1 cellular context compared by ENCODE assay signal in the genomic region with DNA sequence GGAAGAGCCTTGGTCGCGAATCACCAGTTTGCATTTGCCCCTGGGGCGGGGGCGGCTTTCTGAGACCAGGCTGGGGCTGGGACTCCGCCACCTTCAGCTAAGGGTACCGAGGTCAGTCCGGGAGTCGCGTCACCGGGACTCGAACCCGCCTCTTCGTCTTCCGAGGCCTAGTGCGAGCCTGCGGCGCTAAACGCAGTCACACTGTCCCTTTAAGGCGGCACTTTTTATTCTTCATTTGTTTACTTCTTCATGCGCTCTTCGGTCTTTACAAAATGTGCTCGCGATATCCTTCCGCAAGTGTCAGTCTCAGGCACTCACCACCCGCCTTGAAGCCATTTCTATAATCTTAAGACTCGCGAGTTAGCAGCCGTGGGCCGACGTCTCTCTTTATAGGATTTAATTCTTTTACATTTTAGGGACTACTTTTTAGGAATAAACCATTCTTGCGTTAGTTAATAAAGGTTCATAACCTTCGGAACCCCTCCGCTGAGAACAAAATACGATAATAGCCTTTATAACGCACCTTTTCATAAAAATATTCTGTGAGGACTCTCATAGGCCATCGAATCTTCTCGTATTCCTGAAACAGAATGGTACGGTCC.
TF ChIP-seq lines count a peak whose summit lies in the region.

No MANE protein-coding gene starts in this region.

TF ChIP-seq in HepG2, 621 proteins besides CTCF, POLR2A, EP300 and RAD21 (continued from another document and continues in another):
- TF ChIP-seq, protein P1, sequence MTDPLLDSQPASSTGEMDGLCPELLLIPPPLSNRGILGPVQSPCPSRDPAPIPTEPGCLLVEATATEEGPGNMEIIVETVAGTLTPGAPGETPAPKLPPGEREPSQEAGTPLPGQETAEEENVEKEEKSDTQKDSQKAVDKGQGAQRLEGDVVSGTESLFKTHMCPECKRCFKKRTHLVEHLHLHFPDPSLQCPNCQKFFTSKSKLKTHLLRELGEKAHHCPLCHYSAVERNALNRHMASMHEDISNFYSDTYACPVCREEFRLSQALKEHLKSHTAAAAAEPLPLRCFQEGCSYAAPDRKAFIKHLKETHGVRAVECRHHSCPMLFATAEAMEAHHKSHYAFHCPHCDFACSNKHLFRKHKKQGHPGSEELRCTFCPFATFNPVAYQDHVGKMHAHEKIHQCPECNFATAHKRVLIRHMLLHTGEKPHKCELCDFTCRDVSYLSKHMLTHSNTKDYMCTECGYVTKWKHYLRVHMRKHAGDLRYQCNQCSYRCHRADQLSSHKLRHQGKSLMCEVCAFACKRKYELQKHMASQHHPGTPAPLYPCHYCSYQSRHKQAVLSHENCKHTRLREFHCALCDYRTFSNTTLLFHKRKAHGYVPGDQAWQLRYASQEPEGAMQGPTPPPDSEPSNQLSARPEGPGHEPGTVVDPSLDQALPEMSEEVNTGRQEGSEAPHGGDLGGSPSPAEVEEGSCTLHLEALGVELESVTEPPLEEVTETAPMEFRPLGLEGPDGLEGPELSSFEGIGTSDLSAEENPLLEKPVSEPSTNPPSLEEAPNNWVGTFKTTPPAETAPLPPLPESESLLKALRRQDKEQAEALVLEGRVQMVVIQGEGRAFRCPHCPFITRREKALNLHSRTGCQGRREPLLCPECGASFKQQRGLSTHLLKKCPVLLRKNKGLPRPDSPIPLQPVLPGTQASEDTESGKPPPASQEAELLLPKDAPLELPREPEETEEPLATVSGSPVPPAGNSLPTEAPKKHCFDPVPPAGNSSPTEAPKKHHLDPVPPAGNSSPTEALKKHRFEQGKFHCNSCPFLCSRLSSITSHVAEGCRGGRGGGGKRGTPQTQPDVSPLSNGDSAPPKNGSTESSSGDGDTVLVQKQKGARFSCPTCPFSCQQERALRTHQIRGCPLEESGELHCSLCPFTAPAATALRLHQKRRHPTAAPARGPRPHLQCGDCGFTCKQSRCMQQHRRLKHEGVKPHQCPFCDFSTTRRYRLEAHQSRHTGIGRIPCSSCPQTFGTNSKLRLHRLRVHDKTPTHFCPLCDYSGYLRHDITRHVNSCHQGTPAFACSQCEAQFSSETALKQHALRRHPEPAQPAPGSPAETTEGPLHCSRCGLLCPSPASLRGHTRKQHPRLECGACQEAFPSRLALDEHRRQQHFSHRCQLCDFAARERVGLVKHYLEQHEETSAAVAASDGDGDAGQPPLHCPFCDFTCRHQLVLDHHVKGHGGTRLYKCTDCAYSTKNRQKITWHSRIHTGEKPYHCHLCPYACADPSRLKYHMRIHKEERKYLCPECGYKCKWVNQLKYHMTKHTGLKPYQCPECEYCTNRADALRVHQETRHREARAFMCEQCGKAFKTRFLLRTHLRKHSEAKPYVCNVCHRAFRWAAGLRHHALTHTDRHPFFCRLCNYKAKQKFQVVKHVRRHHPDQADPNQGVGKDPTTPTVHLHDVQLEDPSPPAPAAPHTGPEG (CRISPR knock-in tag; IDR thresholded peaks at IDR 0.05) = peak; percentile 19
- no peak for TF ChIP-seq ZNF557 (CRISPR knock-in tag; IDR thresholded peaks at IDR 0.05)
- no peak for TF ChIP-seq ZNF263 (CRISPR knock-in tag; IDR thresholded peaks at IDR 0.05)
- TF ChIP-seq, protein P2, sequence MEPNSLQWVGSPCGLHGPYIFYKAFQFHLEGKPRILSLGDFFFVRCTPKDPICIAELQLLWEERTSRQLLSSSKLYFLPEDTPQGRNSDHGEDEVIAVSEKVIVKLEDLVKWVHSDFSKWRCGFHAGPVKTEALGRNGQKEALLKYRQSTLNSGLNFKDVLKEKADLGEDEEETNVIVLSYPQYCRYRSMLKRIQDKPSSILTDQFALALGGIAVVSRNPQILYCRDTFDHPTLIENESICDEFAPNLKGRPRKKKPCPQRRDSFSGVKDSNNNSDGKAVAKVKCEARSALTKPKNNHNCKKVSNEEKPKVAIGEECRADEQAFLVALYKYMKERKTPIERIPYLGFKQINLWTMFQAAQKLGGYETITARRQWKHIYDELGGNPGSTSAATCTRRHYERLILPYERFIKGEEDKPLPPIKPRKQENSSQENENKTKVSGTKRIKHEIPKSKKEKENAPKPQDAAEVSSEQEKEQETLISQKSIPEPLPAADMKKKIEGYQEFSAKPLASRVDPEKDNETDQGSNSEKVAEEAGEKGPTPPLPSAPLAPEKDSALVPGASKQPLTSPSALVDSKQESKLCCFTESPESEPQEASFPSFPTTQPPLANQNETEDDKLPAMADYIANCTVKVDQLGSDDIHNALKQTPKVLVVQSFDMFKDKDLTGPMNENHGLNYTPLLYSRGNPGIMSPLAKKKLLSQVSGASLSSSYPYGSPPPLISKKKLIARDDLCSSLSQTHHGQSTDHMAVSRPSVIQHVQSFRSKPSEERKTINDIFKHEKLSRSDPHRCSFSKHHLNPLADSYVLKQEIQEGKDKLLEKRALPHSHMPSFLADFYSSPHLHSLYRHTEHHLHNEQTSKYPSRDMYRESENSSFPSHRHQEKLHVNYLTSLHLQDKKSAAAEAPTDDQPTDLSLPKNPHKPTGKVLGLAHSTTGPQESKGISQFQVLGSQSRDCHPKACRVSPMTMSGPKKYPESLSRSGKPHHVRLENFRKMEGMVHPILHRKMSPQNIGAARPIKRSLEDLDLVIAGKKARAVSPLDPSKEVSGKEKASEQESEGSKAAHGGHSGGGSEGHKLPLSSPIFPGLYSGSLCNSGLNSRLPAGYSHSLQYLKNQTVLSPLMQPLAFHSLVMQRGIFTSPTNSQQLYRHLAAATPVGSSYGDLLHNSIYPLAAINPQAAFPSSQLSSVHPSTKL (CRISPR knock-in tag; IDR thresholded peaks at IDR 0.05) = peak; percentile 29; the same call in 1 of the 2 replicates
- peak; percentile 91; the same call in 1 of the 2 replicates for TF ChIP-seq KDM5A (IDR thresholded peaks at IDR 0.05; ENCODE audit: borderline replicate concordance, low read length)
- peak; percentile 50 for TF ChIP-seq U2AF1 (optimal IDR thresholded peaks at IDR 0.05; ENCODE audit: low read depth, low read length)
- TF ChIP-seq, protein P3, sequence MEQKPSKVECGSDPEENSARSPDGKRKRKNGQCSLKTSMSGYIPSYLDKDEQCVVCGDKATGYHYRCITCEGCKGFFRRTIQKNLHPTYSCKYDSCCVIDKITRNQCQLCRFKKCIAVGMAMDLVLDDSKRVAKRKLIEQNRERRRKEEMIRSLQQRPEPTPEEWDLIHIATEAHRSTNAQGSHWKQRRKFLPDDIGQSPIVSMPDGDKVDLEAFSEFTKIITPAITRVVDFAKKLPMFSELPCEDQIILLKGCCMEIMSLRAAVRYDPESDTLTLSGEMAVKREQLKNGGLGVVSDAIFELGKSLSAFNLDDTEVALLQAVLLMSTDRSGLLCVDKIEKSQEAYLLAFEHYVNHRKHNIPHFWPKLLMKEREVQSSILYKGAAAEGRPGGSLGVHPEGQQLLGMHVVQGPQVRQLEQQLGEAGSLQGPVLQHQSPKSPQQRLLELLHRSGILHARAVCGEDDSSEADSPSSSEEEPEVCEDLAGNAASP (CRISPR knock-in tag; IDR thresholded peaks at IDR 0.05; ENCODE audit: borderline replicate concordance) = peak; percentile 47; the same call in 1 of the 2 replicates
- TF ChIP-seq ZNF207 (IDR thresholded peaks at IDR 0.05; ENCODE audit: borderline replicate concordance) = no peak
- TF ChIP-seq, protein P4, sequence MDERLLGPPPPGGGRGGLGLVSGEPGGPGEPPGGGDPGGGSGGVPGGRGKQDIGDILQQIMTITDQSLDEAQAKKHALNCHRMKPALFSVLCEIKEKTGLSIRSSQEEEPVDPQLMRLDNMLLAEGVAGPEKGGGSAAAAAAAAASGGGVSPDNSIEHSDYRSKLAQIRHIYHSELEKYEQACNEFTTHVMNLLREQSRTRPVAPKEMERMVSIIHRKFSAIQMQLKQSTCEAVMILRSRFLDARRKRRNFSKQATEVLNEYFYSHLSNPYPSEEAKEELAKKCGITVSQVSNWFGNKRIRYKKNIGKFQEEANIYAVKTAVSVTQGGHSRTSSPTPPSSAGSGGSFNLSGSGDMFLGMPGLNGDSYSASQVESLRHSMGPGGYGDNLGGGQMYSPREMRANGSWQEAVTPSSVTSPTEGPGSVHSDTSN (CRISPR knock-in tag; IDR thresholded peaks at IDR 0.05) = no peak
- TF ChIP-seq, protein P5, sequence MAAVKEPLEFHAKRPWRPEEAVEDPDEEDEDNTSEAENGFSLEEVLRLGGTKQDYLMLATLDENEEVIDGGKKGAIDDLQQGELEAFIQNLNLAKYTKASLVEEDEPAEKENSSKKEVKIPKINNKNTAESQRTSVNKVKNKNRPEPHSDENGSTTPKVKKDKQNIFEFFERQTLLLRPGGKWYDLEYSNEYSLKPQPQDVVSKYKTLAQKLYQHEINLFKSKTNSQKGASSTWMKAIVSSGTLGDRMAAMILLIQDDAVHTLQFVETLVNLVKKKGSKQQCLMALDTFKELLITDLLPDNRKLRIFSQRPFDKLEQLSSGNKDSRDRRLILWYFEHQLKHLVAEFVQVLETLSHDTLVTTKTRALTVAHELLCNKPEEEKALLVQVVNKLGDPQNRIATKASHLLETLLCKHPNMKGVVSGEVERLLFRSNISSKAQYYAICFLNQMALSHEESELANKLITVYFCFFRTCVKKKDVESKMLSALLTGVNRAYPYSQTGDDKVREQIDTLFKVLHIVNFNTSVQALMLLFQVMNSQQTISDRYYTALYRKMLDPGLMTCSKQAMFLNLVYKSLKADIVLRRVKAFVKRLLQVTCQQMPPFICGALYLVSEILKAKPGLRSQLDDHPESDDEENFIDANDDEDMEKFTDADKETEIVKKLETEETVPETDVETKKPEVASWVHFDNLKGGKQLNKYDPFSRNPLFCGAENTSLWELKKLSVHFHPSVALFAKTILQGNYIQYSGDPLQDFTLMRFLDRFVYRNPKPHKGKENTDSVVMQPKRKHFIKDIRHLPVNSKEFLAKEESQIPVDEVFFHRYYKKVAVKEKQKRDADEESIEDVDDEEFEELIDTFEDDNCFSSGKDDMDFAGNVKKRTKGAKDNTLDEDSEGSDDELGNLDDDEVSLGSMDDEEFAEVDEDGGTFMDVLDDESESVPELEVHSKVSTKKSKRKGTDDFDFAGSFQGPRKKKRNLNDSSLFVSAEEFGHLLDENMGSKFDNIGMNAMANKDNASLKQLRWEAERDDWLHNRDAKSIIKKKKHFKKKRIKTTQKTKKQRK (IDR thresholded peaks at IDR 0.05; ENCODE audit: low read length) = no peak
- TF ChIP-seq, protein P6, sequence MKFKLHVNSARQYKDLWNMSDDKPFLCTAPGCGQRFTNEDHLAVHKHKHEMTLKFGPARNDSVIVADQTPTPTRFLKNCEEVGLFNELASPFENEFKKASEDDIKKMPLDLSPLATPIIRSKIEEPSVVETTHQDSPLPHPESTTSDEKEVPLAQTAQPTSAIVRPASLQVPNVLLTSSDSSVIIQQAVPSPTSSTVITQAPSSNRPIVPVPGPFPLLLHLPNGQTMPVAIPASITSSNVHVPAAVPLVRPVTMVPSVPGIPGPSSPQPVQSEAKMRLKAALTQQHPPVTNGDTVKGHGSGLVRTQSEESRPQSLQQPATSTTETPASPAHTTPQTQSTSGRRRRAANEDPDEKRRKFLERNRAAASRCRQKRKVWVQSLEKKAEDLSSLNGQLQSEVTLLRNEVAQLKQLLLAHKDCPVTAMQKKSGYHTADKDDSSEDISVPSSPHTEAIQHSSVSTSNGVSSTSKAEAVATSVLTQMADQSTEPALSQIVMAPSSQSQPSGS (CRISPR knock-in tag; IDR thresholded peaks at IDR 0.05) = no peak
- TF ChIP-seq EHMT2 (IDR thresholded peaks at IDR 0.05; ENCODE audit: borderline replicate concordance, low read depth, low read length) = peak; percentile 29; the same call in 1 of the 2 replicates
- TF ChIP-seq, protein P7, sequence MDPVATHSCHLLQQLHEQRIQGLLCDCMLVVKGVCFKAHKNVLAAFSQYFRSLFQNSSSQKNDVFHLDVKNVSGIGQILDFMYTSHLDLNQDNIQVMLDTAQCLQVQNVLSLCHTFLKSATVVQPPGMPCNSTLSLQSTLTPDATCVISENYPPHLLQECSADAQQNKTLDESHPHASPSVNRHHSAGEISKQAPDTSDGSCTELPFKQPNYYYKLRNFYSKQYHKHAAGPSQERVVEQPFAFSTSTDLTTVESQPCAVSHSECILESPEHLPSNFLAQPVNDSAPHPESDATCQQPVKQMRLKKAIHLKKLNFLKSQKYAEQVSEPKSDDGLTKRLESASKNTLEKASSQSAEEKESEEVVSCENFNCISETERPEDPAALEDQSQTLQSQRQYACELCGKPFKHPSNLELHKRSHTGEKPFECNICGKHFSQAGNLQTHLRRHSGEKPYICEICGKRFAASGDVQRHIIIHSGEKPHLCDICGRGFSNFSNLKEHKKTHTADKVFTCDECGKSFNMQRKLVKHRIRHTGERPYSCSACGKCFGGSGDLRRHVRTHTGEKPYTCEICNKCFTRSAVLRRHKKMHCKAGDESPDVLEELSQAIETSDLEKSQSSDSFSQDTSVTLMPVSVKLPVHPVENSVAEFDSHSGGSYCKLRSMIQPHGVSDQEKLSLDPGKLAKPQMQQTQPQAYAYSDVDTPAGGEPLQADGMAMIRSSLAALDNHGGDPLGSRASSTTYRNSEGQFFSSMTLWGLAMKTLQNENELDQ (CRISPR knock-in tag; IDR thresholded peaks at IDR 0.05; ENCODE audit: borderline replicate concordance) = peak; percentile 81
- no peak for TF ChIP-seq EEA1 (CRISPR knock-in tag; IDR thresholded peaks at IDR 0.05; ENCODE audit: borderline replicate concordance)
- no peak for TF ChIP-seq MYNN (CRISPR knock-in tag; IDR thresholded peaks at IDR 0.05; ENCODE audit: low read depth)
- TF ChIP-seq KDM3A (CRISPR knock-in tag; IDR thresholded peaks at IDR 0.05; ENCODE audit: low read depth) = no peak
- TF ChIP-seq, protein P8, sequence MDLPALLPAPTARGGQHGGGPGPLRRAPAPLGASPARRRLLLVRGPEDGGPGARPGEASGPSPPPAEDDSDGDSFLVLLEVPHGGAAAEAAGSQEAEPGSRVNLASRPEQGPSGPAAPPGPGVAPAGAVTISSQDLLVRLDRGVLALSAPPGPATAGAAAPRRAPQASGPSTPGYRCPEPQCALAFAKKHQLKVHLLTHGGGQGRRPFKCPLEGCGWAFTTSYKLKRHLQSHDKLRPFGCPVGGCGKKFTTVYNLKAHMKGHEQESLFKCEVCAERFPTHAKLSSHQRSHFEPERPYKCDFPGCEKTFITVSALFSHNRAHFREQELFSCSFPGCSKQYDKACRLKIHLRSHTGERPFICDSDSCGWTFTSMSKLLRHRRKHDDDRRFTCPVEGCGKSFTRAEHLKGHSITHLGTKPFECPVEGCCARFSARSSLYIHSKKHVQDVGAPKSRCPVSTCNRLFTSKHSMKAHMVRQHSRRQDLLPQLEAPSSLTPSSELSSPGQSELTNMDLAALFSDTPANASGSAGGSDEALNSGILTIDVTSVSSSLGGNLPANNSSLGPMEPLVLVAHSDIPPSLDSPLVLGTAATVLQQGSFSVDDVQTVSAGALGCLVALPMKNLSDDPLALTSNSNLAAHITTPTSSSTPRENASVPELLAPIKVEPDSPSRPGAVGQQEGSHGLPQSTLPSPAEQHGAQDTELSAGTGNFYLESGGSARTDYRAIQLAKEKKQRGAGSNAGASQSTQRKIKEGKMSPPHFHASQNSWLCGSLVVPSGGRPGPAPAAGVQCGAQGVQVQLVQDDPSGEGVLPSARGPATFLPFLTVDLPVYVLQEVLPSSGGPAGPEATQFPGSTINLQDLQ (CRISPR knock-in tag; IDR thresholded peaks at IDR 0.05) = no peak; the same call in 1 of the 2 replicates
- no peak for TF ChIP-seq ZNF383 (CRISPR knock-in tag; IDR thresholded peaks at IDR 0.05; ENCODE audit: borderline replicate concordance)
- TF ChIP-seq, protein P9, sequence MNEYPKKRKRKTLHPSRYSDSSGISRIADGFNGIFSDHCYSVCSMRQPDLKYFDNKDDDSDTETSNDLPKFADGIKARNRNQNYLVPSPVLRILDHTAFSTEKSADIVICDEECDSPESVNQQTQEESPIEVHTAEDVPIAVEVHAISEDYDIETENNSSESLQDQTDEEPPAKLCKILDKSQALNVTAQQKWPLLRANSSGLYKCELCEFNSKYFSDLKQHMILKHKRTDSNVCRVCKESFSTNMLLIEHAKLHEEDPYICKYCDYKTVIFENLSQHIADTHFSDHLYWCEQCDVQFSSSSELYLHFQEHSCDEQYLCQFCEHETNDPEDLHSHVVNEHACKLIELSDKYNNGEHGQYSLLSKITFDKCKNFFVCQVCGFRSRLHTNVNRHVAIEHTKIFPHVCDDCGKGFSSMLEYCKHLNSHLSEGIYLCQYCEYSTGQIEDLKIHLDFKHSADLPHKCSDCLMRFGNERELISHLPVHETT (CRISPR knock-in tag; conservative IDR thresholded peaks at IDR 0.05) = no peak
